In the genomic region with DNA sequence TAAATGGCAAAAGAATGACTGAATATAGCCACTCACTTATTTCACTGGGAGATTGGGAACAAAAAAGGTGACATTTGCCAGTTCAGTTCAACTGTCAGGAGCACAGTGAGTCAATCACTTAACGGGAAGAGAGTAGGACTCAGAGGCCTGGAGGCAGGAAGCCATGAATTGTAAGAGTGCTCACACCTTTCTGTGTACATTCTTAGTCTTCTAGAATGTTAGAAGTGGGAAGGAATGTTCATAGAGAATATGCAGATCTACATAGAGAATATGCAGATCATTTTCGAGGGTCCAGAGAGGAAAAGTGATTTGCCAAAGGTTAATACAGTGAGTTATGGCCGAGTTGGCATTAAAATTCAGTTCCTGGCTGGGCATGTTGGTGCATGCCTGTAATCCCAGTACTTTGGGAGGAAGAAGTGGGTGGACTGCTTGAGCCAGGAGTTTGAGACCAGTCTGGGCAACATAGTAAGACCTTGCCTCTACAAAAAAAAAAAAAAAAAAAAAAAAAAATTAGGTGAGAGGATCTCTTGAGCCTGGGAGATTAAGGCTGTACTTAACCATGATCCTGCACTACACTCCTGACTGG, we compare ENCODE assay signal across 23 cellular contexts. TPM values are rescaled to one million over a fixed set of nuclear protein-coding genes. Genes with fewer than 3 reads are reported as not detected.
A peak's percentile ranks its signal among the peaks of the same experiment; 100 is the strongest.
DNase-seq lines count a peak whose midpoint lies in the region; ATAC-seq and TF ChIP-seq lines count a peak whose summit lies in the region.
"Had no signal": no experiment of that assay in that cellular context is flagged by ENCODE, and none has a peak within 500 bp of the region (broad histone marks: within the 10 kb centered on the region; RNA-seq: fewer than 3 reads in every experiment).

No MANE protein-coding gene starts in this region.

- peak overlapping the region; percentile 32; the same call in 1 of the 2 replicates for H3K27ac Mint-ChIP-seq in HFFc6
- H3K27ac Mint-ChIP-seq: CD4-positive, alpha-beta T cell; IgD-negative memory B cell had no signal

- no peak for TF ChIP-seq POLR2A in erythroblast (IDR thresholded peaks at IDR 0.05; ENCODE audit: low read length)

- H3K9ac ChIP-seq in PC-3 (ENCODE audit: low read length) = no peak overlapping the region
- H3K9ac ChIP-seq: BLaER1 had no signal

- H3F3A ChIP-seq in PC-3 (ENCODE audit: low read length, unreplicated experiment) = no peaks in the 10 kb centered on the region

- H3K27ac ChIP-seq in PC-3 (ENCODE audit: low read length) = no peak overlapping the region
- H3K27ac ChIP-seq in epithelial cell of prostate = peak overlapping the region; percentile 71
- H3K27ac ChIP-seq in lung (ENCODE audit: low read depth in 1 of 2, low read length in 1 of 2) = no peak overlapping the region
- H3K27ac ChIP-seq: BLaER1, SK-N-MC had no signal

- H3K36me3 Mint-ChIP-seq in HFFc6 (ENCODE audit: low read depth) = peaks cover 12% of the 10 kb centered on the region

- POLR2A ChIA-PET in PC-3 (lab: Charles Lee; ENCODE audit: unreplicated experiment) = interaction anchor here (0.7 kb wide), 1 partner anchor 109 kb away, joined by 4 read pairs; no protein-coding TSS in a partner anchor

- peak; percentile 54; the same call in 1 of the 2 replicates for ATAC-seq in PC-3
- ATAC-seq in lung (ENCODE audit: insufficient read depth, low FRiP score) = peak; percentile 62
- ATAC-seq in GM19463 (IDR thresholded peaks at IDR 0.05; ENCODE audit: unreplicated experiment) = no peak
- ATAC-seq: GM12878, HCT116 had no signal

- intact Hi-C loops in PC-3 (cut with micrococcal nuclease) = no loop called here

- H3K9me3 ChIP-seq in PC-3 (ENCODE audit: low read length) = peaks cover 12% of the 10 kb centered on the region
- peaks cover 1 to 13% of the 10 kb centered on the region in 2 donors for H3K9me3 ChIP-seq in lung (ENCODE audit: control insufficient read depth in 2 of 2, insufficient read depth in 1 of 2, low read length in 1 of 2)

- H3K4me1 Mint-ChIP-seq in HFFc6 (ENCODE audit: low read depth) = peaks cover 17% of the 10 kb centered on the region
- H3K4me1 Mint-ChIP-seq: IgD-negative memory B cell had no signal

- H3K27me3 ChIP-seq in PC-3 (ENCODE audit: low read length) = no peaks in the 10 kb centered on the region
- no peaks in the 10 kb centered on the region for H3K27me3 ChIP-seq in lung (ENCODE audit: control insufficient read depth, insufficient read depth)
- H3K27me3 ChIP-seq: BLaER1 had no signal

- peaks cover 1% of the 10 kb centered on the region; the same call in 1 of the 2 replicates for H3K27me3 Mint-ChIP-seq in HFFc6 (ENCODE audit: insufficient read depth)
- H3K27me3 Mint-ChIP-seq: CD4-positive, alpha-beta T cell had no signal

- no peak overlapping the region for H2AFZ ChIP-seq in PC-3 (ENCODE audit: low read length)

- H3K9me3 Mint-ChIP-seq in HFFc6 = peaks cover 26% of the 10 kb centered on the region

- H3K79me2 ChIP-seq in PC-3 (ENCODE audit: low read length) = no peaks in the 10 kb centered on the region

- no TSS peak for BruUV-seq in PC-3 (replicated peaks; lab: Mats Ljungman, UMichigan)

- H3K4me3 ChIP-seq in PC-3 (ENCODE audit: low read length) = no peak overlapping the region
- H3K4me3 ChIP-seq in lung = no peak overlapping the region
- H3K4me3 ChIP-seq: BLaER1, GM12878, SK-N-MC had no signal

- CTCF ChIA-PET in PC-3 (lab: Charles Lee) = no interaction called here

- H3K9me2 ChIP-seq in PC-3 (replicated peaks; ENCODE audit: low read length) = no peaks in the 10 kb centered on the region

- H3K4me1 ChIP-seq in PC-3 (ENCODE audit: insufficient read depth, low read length) (no peaks in the 10 kb centered on the region), lung (ENCODE audit: control insufficient read depth in 2 of 2, insufficient read depth in 2 of 2, low read length in 2 of 2) (no peaks in the 10 kb centered on the region)

- DNase-seq in HFFc6 (no peak), PC-3 (peak; percentile 41), epithelial cell of prostate (ENCODE audit: low read depth, low spot score) (no peak), lung (ENCODE audit: low spot score) (no peak), erythroblast (lab: John Stamatoyannopoulos, UW) (no peak)
- DNase-seq in effector CD8-positive, alpha-beta T cell (lab: John Stamatoyannopoulos, UW) = no peak
- DNase-seq in activated CD4-positive, alpha-beta T cell treated with anti-CD3 and anti-CD28 coated beads for 1 hour = no peak
- DNase-seq: CD4-positive, alpha-beta T cell; DND-41; GOT3; NCI-H1694 treated with DMSO at 0.1 percent for 48 hours; NCI-H2081 treated with DMSO at 0.1 percent for 48 hours; NCI-H446 treated with DMSO at 0.1 percent for 48 hours; NCI-H526 treated with DMSO at 0.1 percent for 48 hours; OCI-M1; SHP77 treated with DMSO at 0.1 percent for 48 hours had no signal

- no peak overlapping the region for H3K4me3 Mint-ChIP-seq in HFFc6
- H3K4me3 Mint-ChIP-seq: CD4-positive, alpha-beta T cell had no signal

- H3K4me2 ChIP-seq in PC-3 (ENCODE audit: low read length) = no peak overlapping the region
- H3K4me2 ChIP-seq: BLaER1 had no signal

- H4K20me1 ChIP-seq in PC-3 (ENCODE audit: low read length) = no peaks in the 10 kb centered on the region
- H4K20me1 ChIP-seq: BLaER1 had no signal

- H3K36me3 ChIP-seq in PC-3 (ENCODE audit: low read depth, low read length) = no peaks in the 10 kb centered on the region
- no peaks in the 10 kb centered on the region for H3K36me3 ChIP-seq in lung (ENCODE audit: control insufficient read depth in 2 of 2, insufficient read depth in 2 of 2, low read length in 2 of 2)
- H3K36me3 ChIP-seq: BLaER1 had no signal

- no peak for TF ChIP-seq CTCF in HFFc6 (IDR thresholded peaks at IDR 0.05)
- no peak for TF ChIP-seq CTCF in PC-3 (conservative IDR thresholded peaks at IDR 0.05; ENCODE audit: low read depth, low read length)
- TF ChIP-seq CTCF in lung (IDR thresholded peaks at IDR 0.05; ENCODE audit: control extremely low read depth, extremely low read depth) = no peak

- 68 to 89% methylated on average over 3 of the region's 3 CpGs for WGBS in lung, 2 donors

RNA-seq across cellular contexts. Expression of a gene that starts 8.3 kb away (rescaled TPM):
- total RNA-seq in HFFc6 (2021; fragmentation: NEBNext Ultra II Directional; extraction: Animal tissue kit (Norgen Biotek cat#: 25700)) = not detected
- not detected in 2 replicates for total RNA-seq in PC-3 (2014; rRNA removed)
- total RNA-seq in lung = not detected
- under 1 TPM; 0.11 to 0.12 TPM for polyA plus RNA-seq in lung
- total RNA-seq: CD4-positive, alpha-beta T cell; RPMI7951 had no signal
- polyA plus RNA-seq: IgD-negative memory B cell had no signal

RNA-seq across cellular contexts. Expression of a gene that starts 23.5 kb away (rescaled TPM):
- under 1 TPM in 1 of 6 experiments, not detected in 5; 0.24 TPM for total RNA-seq in HFFc6 (2021; fragmentation: NEBNext Ultra II Directional; extraction: Animal tissue kit (Norgen Biotek cat#: 25700))
- total RNA-seq in PC-3 (2014; rRNA removed) (1.8 and 1.9 TPM in 2 replicates), lung (not detected)
- polyA plus RNA-seq in lung = 1 to 10 TPM in 1 of 2 donors, under 1 TPM in 1; 0.67 to 8.7 TPM
- total RNA-seq: CD4-positive, alpha-beta T cell had no signal

RNA-seq across cellular contexts. Expression of a gene that starts 48.0 kb away (rescaled TPM):
- 1 to 10 TPM in 2 of 6 experiments, under 1 TPM in 4; 0.28 to 1.3 (median 0.67) TPM for total RNA-seq in HFFc6 (2021; fragmentation: NEBNext Ultra II Directional; extraction: Animal tissue kit (Norgen Biotek cat#: 25700))
- total RNA-seq in PC-3 (2014; rRNA removed) = 1.5 and 4.6 TPM in 2 replicates
- total RNA-seq in lung = 10 to 100 TPM in 1 of 2 donors, 1 to 10 TPM in 1; 8.5 to 10.5 TPM
- 10 to 100 TPM in 1 of 2 donors, 1 to 10 TPM in 1; 3.6 to 13.3 TPM for polyA plus RNA-seq in lung
